ENCODE assay signal across 8 cellular contexts in genomic region chr20:4949833-4950178, GRCh38. TPM values are rescaled to one million over a fixed set of nuclear protein-coding genes. Genes with fewer than 3 reads are reported as not detected.
DNase-seq lines count a peak whose midpoint lies in the region; ATAC-seq, FAIRE-seq and TF ChIP-seq lines count a peak whose summit lies in the region.

No MANE protein-coding gene starts in this region.

- FAIRE-seq in D721Med (lab: Jason Lieb, UNC), result no peak

- DNase-seq in D721Med (ENCODE audit: insufficient read length, low spot score) (no peak), NAMALWA (ENCODE audit: low spot score) (peak; percentile 65), amniotic epithelial cell (ENCODE audit: low read depth) (peak; percentile 47), left ventricle myocardium superior (no peak), islet precursor cell (no peak), NCI-H1105 (lab: John Stamatoyannopoulos, UW) (no peak)
- peak; percentile 30 for DNase-seq in stimulated activated CD4-positive, alpha-beta T cell treated with anti-CD3 and anti-CD28 coated beads, Interleukin-4, amount 100 ng/mL, for 24 hours

- intact Hi-C loops in left ventricle myocardium superior (cut with micrococcal nuclease), result no loop called here

- TF ChIP-seq CTCF in D721Med (IDR thresholded peaks at IDR 0.05; ENCODE audit: insufficient read depth, missing control alignments), result peak; percentile 11

- ATAC-seq in GM19438 (IDR thresholded peaks at IDR 0.05; ENCODE audit: low read depth, unreplicated experiment) (peak; percentile 70), left ventricle myocardium superior (peak; percentile 60)

RNA-seq across cellular contexts. Expression of gene SLC23A2, which starts 51.5 kb away (rescaled TPM):
- total RNA-seq in left ventricle myocardium superior, result 6.4 TPM

Comparison
In these comparisons a context has a peak if more than half of its experiments do, and no peak if none do; other contexts are left out.
1. DNase-seq: peak in NAMALWA (single experiment), amniotic epithelial cell (single experiment) and stimulated activated CD4-positive, alpha-beta T cell treated with anti-CD3 and anti-CD28 coated beads, Interleukin-4, amount 100 ng/mL, for 24 hours (single experiment); none in D721Med (single experiment), left ventricle myocardium superior (single experiment), islet precursor cell (single experiment) and NCI-H1105 (single experiment).